ENCODE assay signal across 8 cellular contexts in genomic region chr2:179861027-179861776, GRCh38. TPM values are rescaled to one million over a fixed set of nuclear protein-coding genes. Genes with fewer than 3 reads are reported as not detected.
DNase-seq lines count a peak whose midpoint lies in the region; ATAC-seq and TF ChIP-seq lines count a peak whose summit lies in the region.

Gene ZNF385B, minus strand, starts transcription at chr2:179861612.

- no peak for TF ChIP-seq EP300 in suprapubic skin (IDR thresholded peaks at IDR 0.05)

- peak; percentile 40 for ATAC-seq in GM21576 (IDR thresholded peaks at IDR 0.05; ENCODE audit: unreplicated experiment)
- ATAC-seq in GM19452 (IDR thresholded peaks at IDR 0.05; ENCODE audit: unreplicated experiment) = no peak

- H3K9me3 ChIP-seq in breast epithelium (no peaks in the 10 kb centered on the region), suprapubic skin (no peaks in the 10 kb centered on the region)

- WGBS in suprapubic skin = 0% methylated on average over 20 of the region's 91 CpGs

- H3K4me1 ChIP-seq in breast epithelium = no peaks in the 10 kb centered on the region
- H3K4me1 ChIP-seq in suprapubic skin = peaks cover 18% of the 10 kb centered on the region

- peaks cover 0 to 8% of the 10 kb centered on the region in 2 donors for H3K27me3 ChIP-seq in breast epithelium
- H3K27me3 ChIP-seq in suprapubic skin = peaks cover 25% of the 10 kb centered on the region

- TF ChIP-seq POLR2A in breast epithelium (IDR thresholded peaks at IDR 0.05) (no peak), suprapubic skin (IDR thresholded peaks at IDR 0.05) (no peak)

- H3K27ac ChIP-seq in breast epithelium (peak within 1 kb of the TSS; percentile 27 to 30), suprapubic skin (peak within 1 kb of the TSS; percentile 50)

- H3K4me3 ChIP-seq in breast epithelium (peak within 1 kb of the TSS; percentile 53 to 76 (median 57)), suprapubic skin (peak within 1 kb of the TSS; percentile 67)

- DNase-seq in EL (peak; percentile 48), NCI-H2227 (lab: John Stamatoyannopoulos, UW; ENCODE audit: unreplicated experiment) (peak; percentile 66), breast epithelium (ENCODE audit: low spot score in 2 of 2) (no peak), kidney tubule cell (ENCODE audit: low spot score) (peak; percentile 36), suprapubic skin (ENCODE audit: low spot score in 2 of 2) (peak in 1 of 2 donors; percentile 69)
- no peak for DNase-seq in activated CD4-positive, CD25-positive, alpha-beta regulatory T cell treated with anti-CD3 and anti-CD28 coated beads, Interleukin-2, amount 50 U/mL, for 72 hours

- H3K36me3 ChIP-seq in breast epithelium (no peaks in the 10 kb centered on the region), suprapubic skin (no peaks in the 10 kb centered on the region)

- TF ChIP-seq CTCF in breast epithelium (IDR thresholded peaks at IDR 0.05) = no peak
- TF ChIP-seq CTCF in suprapubic skin (IDR thresholded peaks at IDR 0.05) = no peak

- intact Hi-C loops in breast epithelium (cut with DNase I; ENCODE audit: low total_unique reads) = no loop called here

RNA-seq across cellular contexts. Expression of gene ZNF385B, which starts in this region (rescaled TPM):
- total RNA-seq in breast epithelium (1 to 10 TPM; 3.4 to 8.8 (median 4.5) TPM), suprapubic skin (1 to 10 TPM in 3 of 4 donors, under 1 TPM in 1; 0.89 to 3.6 (median 1.8) TPM)

Comparison
In these comparisons a context has a peak if more than half of its experiments do, and no peak if none do; other contexts are left out.
1. DNase-seq: peak in EL (single experiment), NCI-H2227 (single experiment) and kidney tubule cell (single experiment); none in breast epithelium (0 of 2) and activated CD4-positive, CD25-positive, alpha-beta regulatory T cell treated with anti-CD3 and anti-CD28 coated beads, Interleukin-2, amount 50 U/mL, for 72 hours (single experiment).